In the genomic region with DNA sequence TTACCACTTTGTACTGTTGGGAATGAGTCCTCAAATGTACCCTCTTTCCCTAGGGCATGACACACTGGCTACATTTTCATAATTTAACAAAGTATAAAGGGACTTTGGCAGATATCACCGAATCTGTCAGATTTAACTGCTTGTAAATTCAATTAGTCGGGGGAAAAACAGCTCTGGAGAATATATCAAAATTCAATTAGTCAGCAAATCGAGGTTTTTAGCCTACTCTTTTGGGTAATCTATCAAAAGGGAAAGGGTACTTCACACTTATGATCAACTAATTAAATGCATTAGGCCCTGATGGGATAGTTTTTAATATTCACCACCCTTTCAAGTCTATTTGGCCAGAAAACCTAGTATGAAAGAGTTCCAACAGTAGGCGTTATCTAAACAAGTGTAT, we compare ENCODE assay signal across 1 cellular context.
TF ChIP-seq lines count a peak whose summit lies in the region.

No MANE protein-coding gene starts in this region.

TF ChIP-seq in IMR-90, 13 proteins besides CTCF, POLR2A, EP300 and RAD21 (continued from another document):
- TF ChIP-seq ELK1 (IDR thresholded peaks at IDR 0.05; ENCODE audit: borderline replicate concordance, low read depth, low read length) (no peak), MAFK (IDR thresholded peaks at IDR 0.05; ENCODE audit: low read depth, low read length) (peak; percentile 63)
